16 cellular contexts compared by ENCODE assay signal in the genomic region with DNA sequence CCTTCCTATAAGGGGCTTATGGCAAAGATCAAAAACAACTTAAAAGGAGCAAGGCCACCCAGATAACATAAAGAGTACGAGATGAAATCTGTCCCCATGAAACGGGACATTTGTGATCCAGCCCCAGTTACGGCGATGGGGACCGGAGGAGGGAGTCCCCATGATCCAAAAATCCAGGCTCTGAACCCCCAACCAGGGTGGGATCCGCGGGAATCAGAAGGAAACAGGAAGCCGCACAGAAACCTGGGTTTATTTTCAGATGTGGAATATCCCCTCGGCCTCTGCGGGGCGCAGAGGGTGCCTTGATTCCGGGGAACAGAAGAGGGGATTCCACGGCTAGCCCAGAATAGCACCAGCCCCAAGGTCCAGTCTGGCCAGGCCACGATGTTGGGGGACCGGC.
"Had no signal": no experiment of that assay in that cellular context is flagged by ENCODE, and none has a peak within 500 bp of the region (broad histone marks: within the 10 kb centered on the region; RNA-seq: fewer than 3 reads in every experiment).

No MANE protein-coding gene starts in this region.

- H3K9me3 Mint-ChIP-seq: activated T-cell treated with anti-CD3 and anti-CD28 coated beads, Interleukin-2, amount 50 U/mL, for 72 hours; dendritic cell treated with granulocyte-macrophage colony-stimulating factor and Interleukin-4, amounts not matched to agents 40 ng/mL and 50 ng/mL, for 4 days; memory B cell had no signal

- DNase-seq: activated CD4-positive, alpha-beta T cell treated with anti-CD3 and anti-CD28 coated beads, Interleukin-2, amount 50 U/mL, for 1 hour; activated CD4-positive, CD25-positive, alpha-beta regulatory T cell treated with anti-CD3 and anti-CD28 coated beads, Interleukin-2, amount 50 U/mL, for 72 hours; activated CD8-positive, alpha-beta memory T cell treated with anti-CD3 and anti-CD28 coated beads for 24 hours; activated effector memory CD4-positive, alpha-beta T cell treated with anti-CD3 and anti-CD28 coated beads, Interleukin-2, amount 50 U/mL, for 16 hours; activated naive CD4-positive, alpha-beta T cell treated with anti-CD3 and anti-CD28 coated beads, Interleukin-2, amount 50 U/mL, for 16 hours; activated T-cell treated with anti-CD3 and anti-CD28 coated beads, Interleukin-2, amount 50 U/mL, for 72 hours; effector memory CD4-positive, alpha-beta T cell; stimulated activated CD4-positive, alpha-beta T cell treated with anti-CD3 and anti-CD28 coated beads, Interleukin-12 subunit alpha, Interleukin-12 subunit beta, amount 100 ng/mL, for 4 hours; stimulated activated CD4-positive, alpha-beta T cell treated with anti-CD3 and anti-CD28 coated beads, Interleukin-2, amount 100 ng/mL, for 24 hours; stimulated activated naive CD4-positive, alpha-beta T cell treated with Interleukin-2 at 50 U/mL for 16 hours; T-helper 9 cell; tibial artery had no signal

- H3K27ac Mint-ChIP-seq: activated T-cell treated with anti-CD3 and anti-CD28 coated beads, Interleukin-2, amount 50 U/mL, for 72 hours; dendritic cell treated with granulocyte-macrophage colony-stimulating factor and Interleukin-4, amounts not matched to agents 40 ng/mL and 50 ng/mL, for 4 days; memory B cell; progenitor cell of endocrine pancreas had no signal

- H3K4me3 Mint-ChIP-seq: activated T-cell treated with anti-CD3 and anti-CD28 coated beads, Interleukin-2, amount 50 U/mL, for 72 hours; dendritic cell treated with granulocyte-macrophage colony-stimulating factor and Interleukin-4, amounts not matched to agents 40 ng/mL and 50 ng/mL, for 4 days had no signal

- H3K36me3 ChIP-seq: esophagus muscularis mucosa, tibial artery had no signal

- H3K27ac ChIP-seq: esophagus muscularis mucosa, tibial artery had no signal

- H3K9me3 ChIP-seq: esophagus muscularis mucosa, tibial artery had no signal

- ATAC-seq: activated T-cell treated with anti-CD3 and anti-CD28 coated beads, Interleukin-2, amount 50 U/mL, for 72 hours had no signal

- H3K4me3 ChIP-seq: esophagus muscularis mucosa, tibial artery had no signal
